19 cellular contexts compared by ENCODE assay signal in the genomic region with DNA sequence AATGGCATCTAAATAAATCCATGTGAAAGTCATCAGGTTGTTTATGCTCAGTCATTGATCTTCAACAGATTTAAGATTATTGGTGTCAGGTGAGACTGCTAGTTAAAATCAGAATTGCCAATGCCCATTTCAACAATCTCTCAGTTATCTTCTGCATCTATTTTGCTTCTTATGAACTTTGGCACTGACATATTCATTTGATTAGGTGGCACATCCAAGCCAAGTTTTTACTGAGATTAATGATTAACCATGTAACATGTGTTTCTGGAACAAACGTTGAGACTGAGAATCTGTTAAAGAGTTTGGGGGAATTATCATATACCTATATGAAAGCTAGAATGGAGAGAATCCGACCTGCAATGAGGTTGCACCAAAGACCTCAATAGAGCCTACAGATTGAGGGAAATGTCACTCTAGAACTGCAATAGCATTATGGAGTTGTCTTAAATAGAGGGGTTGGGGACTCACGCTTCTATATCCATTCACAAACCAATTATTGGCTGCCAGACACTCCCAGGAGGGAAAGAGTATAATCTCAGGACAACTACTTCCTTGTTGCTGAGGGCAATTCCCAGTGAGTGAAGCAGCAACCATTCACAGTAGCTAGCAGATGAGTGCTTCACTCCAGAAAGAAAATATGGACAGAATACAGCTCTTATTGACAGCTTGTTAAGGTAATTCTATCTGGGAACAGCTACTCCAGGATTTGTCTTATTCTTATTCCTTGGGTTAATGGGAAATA.
DNase-seq lines count a peak whose midpoint lies in the region; ATAC-seq, FAIRE-seq and TF ChIP-seq lines count a peak whose summit lies in the region.
"Had no signal": no experiment of that assay in that cellular context is flagged by ENCODE, and none has a peak within 500 bp of the region (broad histone marks: within the 10 kb centered on the region; RNA-seq: fewer than 3 reads in every experiment).

No MANE protein-coding gene starts in this region.

- TF ChIP-seq CTCF in liver (IDR thresholded peaks at IDR 0.05; ENCODE audit: low read depth, low read length, missing input control) (no peak), HepG2 (CRISPR knock-in tag; IDR thresholded peaks at IDR 0.05) (no peak), mucosa of descending colon (IDR thresholded peaks at IDR 0.05) (no peak)

- H3K4me3 ChIP-seq in liver (ENCODE audit: low read depth in 1 of 3, low read length in 3 of 3), result no peak overlapping the region
- no peak overlapping the region for H3K4me3 ChIP-seq in HepG2 (replicated peaks in 1 of 3; ENCODE audit: insufficient read depth in 1 of 3, low read depth in 2 of 3, low read length in 3 of 3)
- H3K4me3 ChIP-seq in mucosa of descending colon, result no peak overlapping the region

- no peak for TF ChIP-seq POLR2A in HepG2 (IDR thresholded peaks at IDR 0.05; ENCODE audit: insufficient read depth in 1 of 2, low read depth in 2 of 2, low read length in 2 of 2)

- no peak for ATAC-seq in HepG2
- ATAC-seq in mucosa of descending colon, result peak; percentile 97
- no peak for ATAC-seq in GM18502 (IDR thresholded peaks at IDR 0.05; ENCODE audit: poor library complexity, unreplicated experiment)
- no peak for ATAC-seq in GM18519 (IDR thresholded peaks at IDR 0.05; ENCODE audit: low FRiP score, unreplicated experiment)
- ATAC-seq: Panc1, SK-N-SH treated with all-trans-retinoic acid at 6 μM for 48 hours had no signal

- H3K27me3 ChIP-seq in liver (ENCODE audit: control insufficient read depth in 4 of 4, insufficient read depth in 4 of 4, low read length in 3 of 4), result no peaks in the 10 kb centered on the region
- no peaks in the 10 kb centered on the region for H3K27me3 ChIP-seq in HepG2 (ENCODE audit: control insufficient read depth in 1 of 2, insufficient read depth in 2 of 2, low read length in 2 of 2)

- in situ Hi-C loops in HepG2 (cut with HindIII; ENCODE audit: extremely low pct_ligation_motif_present, low pct_unique_long_range_greater_than_20kb), result no loop called here

- DNase-seq in HepG2 (ENCODE audit: low spot score) (no peak), mucosa of descending colon (peak in 1 of 3 donors; percentile 38), GM19240 (ENCODE audit: insufficient read length, low spot score) (no peak)
- DNase-seq: CD4-positive, CD25-positive, alpha-beta regulatory T cell; DMS79 treated with DMSO at 0.1 percent for 48 hours; GOT3; HCEC 1CT; KG1; NCI-H1092 treated with DMSO at 0.1 percent for 48 hours; NCI-H2029 treated with DMSO at 0.1 percent for 48 hours; NCI-H446 treated with DMSO at 0.1 percent for 48 hours; NCI-H748 treated with DMSO at 0.1 percent for 48 hours had no signal

- H3K9ac ChIP-seq in liver (ENCODE audit: low read depth in 1 of 2, low read length in 2 of 2) (no peak overlapping the region), HepG2 (ENCODE audit: insufficient read depth, low read depth, low read length) (no peak overlapping the region)

- WGBS in liver, result 40% methylated on average over 3 of the region's 3 CpGs
- WGBS in HepG2 (ENCODE audit: low lambda C conversion rate), result 0% methylated on average over 3 of the region's 3 CpGs

- no TSS peak for BruUV-seq in HepG2 (replicated peaks; lab: Mats Ljungman, UMichigan)

- CTCF ChIA-PET in HepG2 (lab: Yijun Ruan, JAX; ENCODE audit: low intra/inter-chr PET ratio, low total read pairs), result no interaction called here

- no peaks in the 10 kb centered on the region for H4K20me1 ChIP-seq in HepG2 (ENCODE audit: insufficient read depth, low read length)

- no peaks in the 10 kb centered on the region for H3K79me2 ChIP-seq in HepG2 (ENCODE audit: insufficient read depth, low read length)

- H3K4me1 ChIP-seq in liver (ENCODE audit: control insufficient read depth in 4 of 4, insufficient read depth in 4 of 4, low read length in 3 of 4) (peaks cover 2 to 10% (median 8%) of the 10 kb centered on the region in 4 donors), HepG2 (ENCODE audit: insufficient read depth, low read length) (no peaks in the 10 kb centered on the region), mucosa of descending colon (ENCODE audit: low read depth) (peaks cover 11% of the 10 kb centered on the region)

- no peaks in the 10 kb centered on the region for H3K36me3 ChIP-seq in liver (ENCODE audit: control insufficient read depth in 4 of 4, insufficient read depth in 3 of 4, low read depth in 1 of 4, low read length in 3 of 4)
- no peaks in the 10 kb centered on the region for H3K36me3 ChIP-seq in HepG2 (replicated peaks in 1 of 2; ENCODE audit: control insufficient read depth in 1 of 2, insufficient read depth in 2 of 2, low read length in 2 of 2)
- H3K36me3 ChIP-seq in mucosa of descending colon (ENCODE audit: low read depth), result no peaks in the 10 kb centered on the region

- no peaks in the 10 kb centered on the region for H3K9me3 ChIP-seq in liver (ENCODE audit: control insufficient read depth in 4 of 4, low read length in 3 of 4)
- H3K9me3 ChIP-seq in HepG2 (ENCODE audit: low read length), result peaks cover 92% of the 10 kb centered on the region
- no peaks in the 10 kb centered on the region for H3K9me3 ChIP-seq in mucosa of descending colon

- intact Hi-C loops in HepG2 (cut with micrococcal nuclease; ENCODE audit: unreplicated experiment), result no loop called here
- intact Hi-C loops in mucosa of descending colon (cut with DNase I, micrococcal nuclease), result no loop called here

- no peak for TF ChIP-seq EP300 in HepG2 (IDR thresholded peaks at IDR 0.05; ENCODE audit: low read depth in 2 of 2, low read length in 2 of 2)
- no peak for TF ChIP-seq EP300 in HepG2 (CRISPR knock-in tag; IDR thresholded peaks at IDR 0.05; ENCODE audit: borderline replicate concordance)

- H3K4me2 ChIP-seq in HepG2 (ENCODE audit: low read depth, low read length), result no peak overlapping the region

- H3K27ac ChIP-seq in liver (ENCODE audit: low read depth in 1 of 2, low read length in 2 of 2) (peak overlapping the region in 1 of 2 donors; percentile 17), HepG2 (ENCODE audit: extremely low read length, insufficient read depth, low read length) (no peak overlapping the region)
- H3K27ac ChIP-seq: HL-60 had no signal

- POLR2A ChIA-PET in HepG2 (lab: Yijun Ruan, JAX), result no interaction called here

- H2AFZ ChIP-seq in HepG2 (ENCODE audit: low read length), result no peak overlapping the region

- peak in 1 of 2 donors; percentile 17 for TF ChIP-seq RAD21 in liver (IDR thresholded peaks at IDR 0.05)
- no peak for TF ChIP-seq RAD21 in HepG2 (CRISPR knock-in tag; IDR thresholded peaks at IDR 0.05)

- no peak for FAIRE-seq in HepG2 (lab: Jason Lieb, UNC)
- peak; percentile 55 for FAIRE-seq in colon (lab: Jason Lieb, UNC)

TF ChIP-seq in liver, 16 proteins besides CTCF, POLR2A, EP300 and RAD21 (continues in another document):
- TF ChIP-seq TAF1 (conservative IDR thresholded peaks at IDR 0.05) (no peak), HNF4A (conservative IDR thresholded peaks at IDR 0.05) (peak; percentile 67 to 75)
- TF ChIP-seq, protein P1, sequence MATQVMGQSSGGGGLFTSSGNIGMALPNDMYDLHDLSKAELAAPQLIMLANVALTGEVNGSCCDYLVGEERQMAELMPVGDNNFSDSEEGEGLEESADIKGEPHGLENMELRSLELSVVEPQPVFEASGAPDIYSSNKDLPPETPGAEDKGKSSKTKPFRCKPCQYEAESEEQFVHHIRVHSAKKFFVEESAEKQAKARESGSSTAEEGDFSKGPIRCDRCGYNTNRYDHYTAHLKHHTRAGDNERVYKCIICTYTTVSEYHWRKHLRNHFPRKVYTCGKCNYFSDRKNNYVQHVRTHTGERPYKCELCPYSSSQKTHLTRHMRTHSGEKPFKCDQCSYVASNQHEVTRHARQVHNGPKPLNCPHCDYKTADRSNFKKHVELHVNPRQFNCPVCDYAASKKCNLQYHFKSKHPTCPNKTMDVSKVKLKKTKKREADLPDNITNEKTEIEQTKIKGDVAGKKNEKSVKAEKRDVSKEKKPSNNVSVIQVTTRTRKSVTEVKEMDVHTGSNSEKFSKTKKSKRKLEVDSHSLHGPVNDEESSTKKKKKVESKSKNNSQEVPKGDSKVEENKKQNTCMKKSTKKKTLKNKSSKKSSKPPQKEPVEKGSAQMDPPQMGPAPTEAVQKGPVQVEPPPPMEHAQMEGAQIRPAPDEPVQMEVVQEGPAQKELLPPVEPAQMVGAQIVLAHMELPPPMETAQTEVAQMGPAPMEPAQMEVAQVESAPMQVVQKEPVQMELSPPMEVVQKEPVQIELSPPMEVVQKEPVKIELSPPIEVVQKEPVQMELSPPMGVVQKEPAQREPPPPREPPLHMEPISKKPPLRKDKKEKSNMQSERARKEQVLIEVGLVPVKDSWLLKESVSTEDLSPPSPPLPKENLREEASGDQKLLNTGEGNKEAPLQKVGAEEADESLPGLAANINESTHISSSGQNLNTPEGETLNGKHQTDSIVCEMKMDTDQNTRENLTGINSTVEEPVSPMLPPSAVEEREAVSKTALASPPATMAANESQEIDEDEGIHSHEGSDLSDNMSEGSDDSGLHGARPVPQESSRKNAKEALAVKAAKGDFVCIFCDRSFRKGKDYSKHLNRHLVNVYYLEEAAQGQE (IDR thresholded peaks at IDR 0.05), result no peak

TF ChIP-seq in HepG2, 621 proteins besides CTCF, POLR2A, EP300 and RAD21:
- TF ChIP-seq, protein P2, sequence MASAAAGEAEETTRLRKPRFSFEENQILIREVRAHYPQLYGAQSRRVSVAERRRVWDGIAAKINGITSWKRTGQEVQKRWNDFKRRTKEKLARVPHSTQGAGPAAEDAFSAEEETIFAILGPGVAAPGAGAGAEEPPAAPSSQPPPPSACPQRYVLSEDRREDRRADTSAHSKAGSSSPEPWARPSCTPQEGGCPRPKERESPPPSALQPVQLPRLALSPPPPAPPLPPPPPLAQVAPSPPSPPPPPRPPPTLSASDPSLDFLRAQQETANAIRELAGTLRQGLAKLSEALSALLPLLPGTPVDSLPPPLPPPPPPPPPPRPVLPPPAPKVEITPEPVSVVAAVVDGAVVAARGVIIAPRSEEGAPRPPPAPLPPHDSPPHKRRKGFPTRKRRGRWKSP (CRISPR knock-in tag; IDR thresholded peaks at IDR 0.05), result no peak
